Comparison of ENCODE assay signal across 15 cellular contexts in genomic region chr10:125127110-125127509, GRCh38.
"Had no signal": no experiment of that assay in that cellular context is flagged by ENCODE, and none has a peak within 500 bp of the region (broad histone marks: within the 10 kb centered on the region; RNA-seq: fewer than 3 reads in every experiment).

No MANE protein-coding gene starts in this region.

- H3K27ac ChIP-seq: brain microvascular endothelial cell, neutrophil, parathyroid adenoma, transverse colon had no signal

- H3K27me3 Mint-ChIP-seq: dendritic cell treated with granulocyte-macrophage colony-stimulating factor and Interleukin-4, amounts not matched to agents 40 ng/mL and 50 ng/mL, for 4 days had no signal

- ATAC-seq: left lobe of liver; stimulated activated naive B cell treated with anti-CD40 and anti-IgM and Interleukin-4, amounts not matched to agents 10 μg/mL and 1 μg/mL and 100 μg/mL, for 72 hours had no signal

- H3K27ac Mint-ChIP-seq: activated T-helper 1 cell treated with anti-CD3 and anti-CD28 coated beads, Interleukin-12 subunit alpha, Interleukin-12 subunit beta, Interleukin-2, Interleukin-4 antibody, amounts not matched to agents 30 ng/mL and 10 ng/mL and 1 ng/mL, durations not matched to agents 14 hours and 24 hours and 36 hours; dendritic cell treated with granulocyte-macrophage colony-stimulating factor and Interleukin-4, amounts not matched to agents 40 ng/mL and 50 ng/mL, for 4 days; stimulated activated naive B cell treated with anti-CD40 and anti-IgM and Interleukin-4, amounts not matched to agents 10 μg/mL and 1 μg/mL and 100 μg/mL, for 72 hours had no signal

- H3K36me3 Mint-ChIP-seq: stimulated activated naive B cell treated with anti-CD40 and anti-IgM and Interleukin-4, amounts not matched to agents 10 μg/mL and 1 μg/mL and 100 μg/mL, for 72 hours had no signal

- H3K4me1 ChIP-seq: parathyroid adenoma had no signal

- H3K9ac ChIP-seq: parathyroid adenoma had no signal

- H3K9me3 Mint-ChIP-seq: activated T-helper 1 cell treated with anti-CD3 and anti-CD28 coated beads, Interleukin-12 subunit alpha, Interleukin-12 subunit beta, Interleukin-2, Interleukin-4 antibody, amounts not matched to agents 30 ng/mL and 10 ng/mL and 1 ng/mL, durations not matched to agents 14 hours and 24 hours and 36 hours; dendritic cell treated with granulocyte-macrophage colony-stimulating factor and Interleukin-4, amounts not matched to agents 40 ng/mL and 50 ng/mL, for 4 days had no signal

- H3K4me3 Mint-ChIP-seq: activated T-helper 1 cell treated with anti-CD3 and anti-CD28 coated beads, Interleukin-12 subunit alpha, Interleukin-12 subunit beta, Interleukin-2, Interleukin-4 antibody, amounts not matched to agents 30 ng/mL and 10 ng/mL and 1 ng/mL, durations not matched to agents 14 hours and 24 hours and 36 hours; dendritic cell treated with granulocyte-macrophage colony-stimulating factor and Interleukin-4, amounts not matched to agents 40 ng/mL and 50 ng/mL, for 4 days; stimulated activated naive B cell treated with anti-CD40 and anti-IgM and Interleukin-4, amounts not matched to agents 10 μg/mL and 1 μg/mL and 100 μg/mL, for 72 hours had no signal

- H3K27me3 ChIP-seq: brain microvascular endothelial cell, neutrophil, transverse colon had no signal

- H3K4me3 ChIP-seq: transverse colon had no signal

- H3K4me1 Mint-ChIP-seq: stimulated activated naive B cell treated with anti-CD40 and anti-IgM and Interleukin-4, amounts not matched to agents 10 μg/mL and 1 μg/mL and 100 μg/mL, for 72 hours had no signal

- H2AFZ ChIP-seq: parathyroid adenoma had no signal

- H3K9me3 ChIP-seq: neutrophil, transverse colon had no signal

- DNase-seq: activated CD4-positive, alpha-beta T cell treated with anti-CD3 and anti-CD28 coated beads, Interleukin-2, amount 50 U/mL, for 1 hour; activated naive CD4-positive, alpha-beta T cell treated with Interleukin-2 at 50 U/mL for 16 hours; anterior cingulate cortex; brain microvascular endothelial cell; cerebellar nuclear complex; effector memory CD4-positive, alpha-beta T cell; islet precursor cell; stimulated activated CD4-positive, alpha-beta T cell treated with anti-CD3 and anti-CD28 coated beads, Interleukin-2, amount 100 ng/mL, for 48 hours; stimulated activated naive B cell treated with anti-CD40 and anti-IgM and Interleukin-4, amounts not matched to agents 10 μg/mL and 1 μg/mL and 100 μg/mL, for 72 hours; transverse colon had no signal
